1 cellular context compared by ENCODE assay signal in the genomic region with DNA sequence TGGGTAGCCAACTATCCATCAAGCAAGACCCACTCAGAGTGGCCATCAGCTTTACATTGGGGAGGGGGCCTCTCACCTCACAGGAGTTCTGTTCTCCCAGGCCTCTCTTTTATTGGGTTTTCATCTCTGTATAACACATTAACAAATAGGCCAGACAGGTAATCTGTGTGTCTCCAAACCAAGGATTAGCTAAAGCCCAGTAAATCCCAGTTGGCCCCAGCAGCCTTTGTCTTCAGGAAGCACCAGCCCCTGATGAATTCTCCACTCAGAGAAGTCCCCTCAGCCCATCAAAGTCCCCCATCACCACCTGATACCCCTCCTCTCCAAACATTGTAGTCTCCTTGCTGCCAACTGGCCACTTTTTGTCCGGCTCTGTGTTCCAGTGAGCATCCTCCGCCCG.
TF ChIP-seq lines count a peak whose summit lies in the region.

No MANE protein-coding gene starts in this region.

TF ChIP-seq in IMR-90, 13 proteins besides CTCF, POLR2A, EP300 and RAD21 (continued from another document):
- TF ChIP-seq, protein P1, sequence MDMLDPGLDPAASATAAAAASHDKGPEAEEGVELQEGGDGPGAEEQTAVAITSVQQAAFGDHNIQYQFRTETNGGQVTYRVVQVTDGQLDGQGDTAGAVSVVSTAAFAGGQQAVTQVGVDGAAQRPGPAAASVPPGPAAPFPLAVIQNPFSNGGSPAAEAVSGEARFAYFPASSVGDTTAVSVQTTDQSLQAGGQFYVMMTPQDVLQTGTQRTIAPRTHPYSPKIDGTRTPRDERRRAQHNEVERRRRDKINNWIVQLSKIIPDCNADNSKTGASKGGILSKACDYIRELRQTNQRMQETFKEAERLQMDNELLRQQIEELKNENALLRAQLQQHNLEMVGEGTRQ (IDR thresholded peaks at IDR 0.05; ENCODE audit: low read depth, low read length), result no peak
- no peak for TF ChIP-seq CHD1 (IDR thresholded peaks at IDR 0.05; ENCODE audit: low read depth, low read length)
- no peak for TF ChIP-seq CEBPB (IDR thresholded peaks at IDR 0.05; ENCODE audit: low read depth, low read length)
- TF ChIP-seq FOS (IDR thresholded peaks at IDR 0.05; ENCODE audit: low read depth, low read length), result no peak
- TF ChIP-seq RCOR1 (IDR thresholded peaks at IDR 0.05; ENCODE audit: insufficient replicate concordance, low read length), result no peak
- TF ChIP-seq MXI1 (IDR thresholded peaks at IDR 0.05; ENCODE audit: borderline replicate concordance, low read depth, low read length), result no peak
- no peak for TF ChIP-seq MAZ (IDR thresholded peaks at IDR 0.05; ENCODE audit: borderline replicate concordance, low read depth, low read length)
- no peak for TF ChIP-seq BHLHE40 (IDR thresholded peaks at IDR 0.05; ENCODE audit: low read depth, low read length)
- TF ChIP-seq, protein P2, sequence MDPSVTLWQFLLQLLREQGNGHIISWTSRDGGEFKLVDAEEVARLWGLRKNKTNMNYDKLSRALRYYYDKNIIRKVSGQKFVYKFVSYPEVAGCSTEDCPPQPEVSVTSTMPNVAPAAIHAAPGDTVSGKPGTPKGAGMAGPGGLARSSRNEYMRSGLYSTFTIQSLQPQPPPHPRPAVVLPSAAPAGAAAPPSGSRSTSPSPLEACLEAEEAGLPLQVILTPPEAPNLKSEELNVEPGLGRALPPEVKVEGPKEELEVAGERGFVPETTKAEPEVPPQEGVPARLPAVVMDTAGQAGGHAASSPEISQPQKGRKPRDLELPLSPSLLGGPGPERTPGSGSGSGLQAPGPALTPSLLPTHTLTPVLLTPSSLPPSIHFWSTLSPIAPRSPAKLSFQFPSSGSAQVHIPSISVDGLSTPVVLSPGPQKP (IDR thresholded peaks at IDR 0.05; ENCODE audit: borderline replicate concordance, low read depth, low read length), result no peak
- TF ChIP-seq NFE2L2 (IDR thresholded peaks at IDR 0.05; ENCODE audit: low read depth, low read length), result no peak
- no peak for TF ChIP-seq MAFK (IDR thresholded peaks at IDR 0.05; ENCODE audit: low read depth, low read length)
TF ChIP-seq in IMR-90: peak in this region for 0.
